ENCODE assay signal across 7 cellular contexts in genomic region chr12:3777206-3777809, GRCh38. TPM values are rescaled to one million over a fixed set of nuclear protein-coding genes. Genes with fewer than 3 reads are reported as not detected.
DNase-seq lines count a peak whose midpoint lies in the region; ATAC-seq, FAIRE-seq and TF ChIP-seq lines count a peak whose summit lies in the region.

No MANE protein-coding gene starts in this region.

- no peak for ATAC-seq in GM21390 (IDR thresholded peaks at IDR 0.05; ENCODE audit: unreplicated experiment)

- peak; percentile 63 for FAIRE-seq in G401.6 (lab: Jason Lieb, UNC)

- no peaks in the 10 kb centered on the region for H3F3A ChIP-seq in neural progenitor cell (ENCODE audit: low read depth)

- H3K79me2 ChIP-seq in fibroblast of lung (ENCODE audit: control insufficient read depth, insufficient read depth, low read length) (no peaks in the 10 kb centered on the region), neural progenitor cell (ENCODE audit: low read depth) (no peaks in the 10 kb centered on the region)

- H3K36me3 ChIP-seq in fibroblast of lung (ENCODE audit: control insufficient read depth, insufficient read depth, low read length) (no peaks in the 10 kb centered on the region), neural progenitor cell (no peaks in the 10 kb centered on the region)

- DNase-seq in SHP77 (lab: John Stamatoyannopoulos, UW) = peak; percentile 29 to 37
- peak; percentile 23 to 60 for DNase-seq in fibroblast of lung (ENCODE audit: low read depth in 2 of 2)
- peak; percentile 66 for DNase-seq in neural progenitor cell (ENCODE audit: low spot score)
- DNase-seq in stimulated activated CD8-positive, alpha-beta memory T cell treated with anti-CD3 and anti-CD28 coated beads, Interleukin-4, amount 100 ng/mL, for 48 hours = no peak

- no peak overlapping the region for H3K9ac ChIP-seq in fibroblast of lung (ENCODE audit: insufficient read depth, low read length)
- no peak overlapping the region for H3K9ac ChIP-seq in neural progenitor cell

- no peak overlapping the region for H3K4me3 ChIP-seq in fibroblast of lung (replicated peaks in 1 of 4; ENCODE audit: control extremely low read depth in 1 of 4, insufficient read depth in 1 of 4, low read depth in 3 of 4, low read length in 4 of 4)
- H3K4me3 ChIP-seq in neural progenitor cell = no peak overlapping the region

- H3K4me1 ChIP-seq in fibroblast of lung (ENCODE audit: control insufficient read depth, extremely low read depth, insufficient read depth, low read length) = no peaks in the 10 kb centered on the region
- H3K4me1 ChIP-seq in neural progenitor cell = no peaks in the 10 kb centered on the region

- no peak overlapping the region for H3K4me3 Mint-ChIP-seq in neural progenitor cell

- H3K27ac ChIP-seq in fibroblast of lung (ENCODE audit: insufficient read depth, low read length) (no peak overlapping the region), neural progenitor cell (no peak overlapping the region)

- H3K27me3 ChIP-seq in fibroblast of lung (ENCODE audit: control insufficient read depth, insufficient read depth, low read length) (peaks cover 4% of the 10 kb centered on the region), neural progenitor cell (no peaks in the 10 kb centered on the region)

- no peaks in the 10 kb centered on the region for H3K4me1 Mint-ChIP-seq in neural progenitor cell

- H3K9me3 Mint-ChIP-seq in neural progenitor cell = no peaks in the 10 kb centered on the region

- H4K20me1 ChIP-seq in fibroblast of lung (ENCODE audit: control insufficient read depth, extremely low read depth, insufficient read depth, low read length) (no peaks in the 10 kb centered on the region), neural progenitor cell (ENCODE audit: low read depth) (no peaks in the 10 kb centered on the region)

- no peaks in the 10 kb centered on the region for H3K27me3 Mint-ChIP-seq in neural progenitor cell (ENCODE audit: insufficient read depth, low read depth)

- H3K36me3 Mint-ChIP-seq in neural progenitor cell = no peaks in the 10 kb centered on the region

- no peak overlapping the region for H3K4me2 ChIP-seq in fibroblast of lung (ENCODE audit: extremely low read depth, insufficient read depth, low read length)
- no peak overlapping the region for H3K4me2 ChIP-seq in neural progenitor cell

- H2AFZ ChIP-seq in fibroblast of lung (ENCODE audit: low read length) = no peak overlapping the region
- H2AFZ ChIP-seq in neural progenitor cell (replicated peaks) = no peak overlapping the region

- no peak overlapping the region for H3K27ac Mint-ChIP-seq in neural progenitor cell

- H3K9me3 ChIP-seq in fibroblast of lung (ENCODE audit: control insufficient read depth, insufficient read depth, low read depth, low read length) = no peaks in the 10 kb centered on the region
- no peaks in the 10 kb centered on the region for H3K9me3 ChIP-seq in neural progenitor cell (ENCODE audit: low read depth)

- TF ChIP-seq CTCF in LNCAP (IDR thresholded peaks at IDR 0.05) (peak; percentile 83), fibroblast of lung (conservative IDR thresholded peaks at IDR 0.05 in 1 of 2, IDR thresholded peaks at IDR 0.05 in 1 of 2; ENCODE audit: low read depth in 1 of 2, low read length in 2 of 2) (peak; percentile 80 to 86), neural progenitor cell (IDR thresholded peaks at IDR 0.05) (peak; percentile 82)

RNA-seq across cellular contexts. Expression of gene CRACR2A, which starts 24.4 kb away (rescaled TPM):
- 3.3 and 5.8 TPM in 2 replicates for total RNA-seq in fibroblast of lung
- 5.9 and 8.8 TPM in 2 replicates for polyA plus RNA-seq in fibroblast of lung
- polyA plus RNA-seq in fibroblast of lung (2012) = 4.0 and 7.9 TPM in 2 replicates
- polyA minus RNA-seq in fibroblast of lung (ENCODE audit: low replicate concordance) = 4.0 and 4.5 TPM in 2 replicates
- total RNA-seq in neural progenitor cell (ENCODE audit: low replicate concordance) = 0.06 and 1.1 TPM in 2 replicates
